Comparison of ENCODE assay signal across 11 cellular contexts in genomic region chr2:24886640-24887324, GRCh38. TPM values are rescaled to one million over a fixed set of nuclear protein-coding genes. Genes with fewer than 3 reads are reported as not detected.
DNase-seq lines count a peak whose midpoint lies in the region; ATAC-seq and TF ChIP-seq lines count a peak whose summit lies in the region.
"Had no signal": no experiment of that assay in that cellular context is flagged by ENCODE, and none has a peak within 500 bp of the region (broad histone marks: within the 10 kb centered on the region; RNA-seq: fewer than 3 reads in every experiment).

No MANE protein-coding gene starts in this region.

- TF ChIP-seq CTCF in WTC11 (IDR thresholded peaks at IDR 0.05) (no peak), vagina (IDR thresholded peaks at IDR 0.05) (no peak)

- peak overlapping the region; percentile 38; the same call in 1 of the 2 replicates for H3K27ac Mint-ChIP-seq in WTC11

- no peaks in the 10 kb centered on the region for H3K36me3 ChIP-seq in vagina

- H3K27me3 Mint-ChIP-seq in WTC11 (ENCODE audit: low read depth) = no peaks in the 10 kb centered on the region

- no peak overlapping the region for H3K4me3 Mint-ChIP-seq in WTC11

- intact Hi-C loops in left ventricle myocardium superior (cut with micrococcal nuclease) (no loop called here), cardiac septum (cut with DNase I) (no loop called here), vagina (cut with DNase I) (no loop called here)

- H3K36me3 Mint-ChIP-seq in WTC11 = peaks cover 5% of the 10 kb centered on the region; the same call in 1 of the 2 replicates

- CTCF ChIA-PET in WTC11 (lab: Charles Lee) = interaction anchor here (0.5 kb wide), 1 partner anchor 336 kb away, joined by 3 read pairs; no protein-coding TSS in a partner anchor

- peaks cover 13% of the 10 kb centered on the region for H3K4me1 ChIP-seq in vagina
- H3K4me1 ChIP-seq: BE2C had no signal

- DNase-seq in left ventricle myocardium superior (no peak), cardiac septum (ENCODE audit: low spot score) (no peak), WTC11 (ENCODE audit: low spot score) (no peak), medulla oblongata (ENCODE audit: extremely low spot score) (peak; percentile 34), vagina (ENCODE audit: extremely low spot score in 2 of 2) (peak in 1 of 2 donors; percentile 77), COLO668 (lab: John Stamatoyannopoulos, UW; ENCODE audit: unreplicated experiment) (no peak), cerebellum (ENCODE audit: low spot score) (no peak)
- DNase-seq: activated CD4-positive, alpha-beta T cell treated with anti-CD3 and anti-CD28 coated beads, Interleukin-2, amount 50 U/mL, for 4 hours; BE2C had no signal

- H3K27ac ChIP-seq in vagina = peak overlapping the region; percentile 71

- no peaks in the 10 kb centered on the region for H3K27me3 ChIP-seq in vagina
- H3K27me3 ChIP-seq: BE2C had no signal

- H3K9me3 ChIP-seq in vagina = no peaks in the 10 kb centered on the region
- H3K9me3 ChIP-seq: BE2C had no signal

- no peak overlapping the region for H3K4me3 ChIP-seq in vagina
- H3K4me3 ChIP-seq: K562 had no signal

- H3K9me3 Mint-ChIP-seq in WTC11 = peaks cover 4% of the 10 kb centered on the region; the same call in 1 of the 2 replicates

- ATAC-seq in left ventricle myocardium superior (peak; percentile 12), WTC11 (no peak), GM19035 (IDR thresholded peaks at IDR 0.05; ENCODE audit: unreplicated experiment) (no peak)
- ATAC-seq: K562 had no signal

- no peak for TF ChIP-seq POLR2A in vagina (IDR thresholded peaks at IDR 0.05)

- peaks cover 23% of the 10 kb centered on the region for H3K4me1 Mint-ChIP-seq in WTC11

- POLR2A ChIA-PET in WTC11 (lab: Charles Lee) = no interaction called here

TF ChIP-seq in WTC11, 78 proteins besides CTCF, POLR2A, EP300 and RAD21:
- TF ChIP-seq ZBTB43 (CRISPR knock-in tag; IDR thresholded peaks at IDR 0.05) = no peak
- TF ChIP-seq SP1 (CRISPR knock-in tag; conservative IDR thresholded peaks at IDR 0.05) = no peak
- no peak for TF ChIP-seq ESRRA (CRISPR knock-in tag; IDR thresholded peaks at IDR 0.05; ENCODE audit: borderline replicate concordance)
- TF ChIP-seq HMGA2 (CRISPR knock-in tag; IDR thresholded peaks at IDR 0.05) = no peak
TF ChIP-seq in WTC11: peak in this region for 0.

RNA-seq across cellular contexts. Expression of gene ADCY3, which starts 33.3 kb away (rescaled TPM):
- total RNA-seq in left ventricle myocardium superior (14.6 TPM), cardiac septum (15.4 TPM), WTC11 (2021) (37.1 to 41.7 TPM (median 39.4 TPM) in 3 replicates), vagina (90.6 TPM), cerebellum (19.5 TPM)
